8 cellular contexts compared by ENCODE assay signal in the genomic region with DNA sequence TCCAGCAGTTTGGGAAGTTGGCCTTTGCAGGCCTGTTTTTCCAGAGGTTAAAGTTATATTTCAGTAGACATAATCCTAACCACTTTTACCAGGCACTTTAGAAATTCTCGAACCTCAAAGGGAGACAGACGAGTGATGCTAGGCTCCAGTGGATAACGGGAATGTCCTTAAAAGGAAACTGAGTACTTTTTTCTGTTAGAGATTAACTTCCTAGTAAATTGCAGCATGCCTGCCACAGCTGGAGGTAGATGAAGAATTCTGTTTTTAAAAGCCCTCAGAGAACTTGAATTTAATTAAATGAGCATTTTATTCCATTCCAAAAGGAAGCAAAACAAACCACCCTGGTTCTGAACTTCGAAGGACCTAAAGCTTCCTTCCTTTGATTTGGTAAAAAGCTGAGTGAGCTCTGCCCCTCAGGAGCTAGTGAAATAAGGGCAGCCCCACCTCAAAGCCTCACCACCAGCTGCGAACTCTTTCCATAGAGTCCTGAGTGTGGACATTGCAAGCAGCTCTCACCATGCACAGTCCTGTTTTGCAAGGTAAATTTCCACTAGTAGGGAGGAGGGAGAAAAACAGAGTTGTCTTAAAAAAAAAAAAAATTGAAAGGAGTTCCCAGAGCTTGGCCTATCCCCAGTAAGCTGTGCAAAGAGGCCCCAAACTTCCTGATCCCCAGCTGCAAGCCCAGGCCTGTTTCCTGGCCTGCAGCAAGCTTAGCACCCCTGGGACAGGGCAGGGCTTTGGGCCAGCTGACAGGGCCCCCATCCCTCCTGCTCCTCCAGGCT. TPM values are rescaled to one million over a fixed set of nuclear protein-coding genes. Genes with fewer than 3 reads are reported as not detected.
DNase-seq lines count a peak whose midpoint lies in the region; ATAC-seq and TF ChIP-seq lines count a peak whose summit lies in the region.

No MANE protein-coding gene starts in this region.

- no peak overlapping the region for H3K27ac Mint-ChIP-seq in activated CD8-positive, alpha-beta T cell treated with anti-CD3 and anti-CD28 coated beads, Interleukin-2, amount 10 ng/mL, durations not matched to agents 7 days and 5 days

- DNase-seq in NCI-H526 treated with DMSO at 0.1 percent for 48 hours (lab: John Stamatoyannopoulos, UW) = peak; percentile 82
- DNase-seq in foreskin keratinocyte = peak; percentile 67 to 88
- peak; percentile 94 for DNase-seq in renal cortical epithelial cell (ENCODE audit: low read depth)
- no peak for DNase-seq in activated CD8-positive, alpha-beta T cell treated with anti-CD3 and anti-CD28 coated beads, Interleukin-2, amount 10 ng/mL, durations not matched to agents 7 days and 5 days
- no peak for DNase-seq in activated CD4-positive, alpha-beta T cell treated with anti-CD3 and anti-CD28 coated beads for 48 hours
- no peak for DNase-seq in putamen (ENCODE audit: low spot score)

- TF ChIP-seq CTCF in foreskin keratinocyte (conservative IDR thresholded peaks at IDR 0.05) = no peak

- POLR2A ChIA-PET in activated CD8-positive, alpha-beta T cell treated with anti-CD3 and anti-CD28 coated beads, Interleukin-2, amount 10 ng/mL, durations not matched to agents 7 days and 5 days (lab: Charles Lee) = no interaction called here

- ATAC-seq in GM18907 (IDR thresholded peaks at IDR 0.05; ENCODE audit: unreplicated experiment) (peak; percentile 65), foreskin keratinocyte (peak; percentile 94), GM19397 (IDR thresholded peaks at IDR 0.05; ENCODE audit: unreplicated experiment) (no peak)
- ATAC-seq in activated CD8-positive, alpha-beta T cell treated with anti-CD3 and anti-CD28 coated beads, Interleukin-2, amount 10 ng/mL, durations not matched to agents 7 days and 5 days = no peak

- H3K27me3 ChIP-seq in foreskin keratinocyte = no peaks in the 10 kb centered on the region

- H3K4me3 Mint-ChIP-seq in activated CD8-positive, alpha-beta T cell treated with anti-CD3 and anti-CD28 coated beads, Interleukin-2, amount 10 ng/mL, durations not matched to agents 7 days and 5 days = no peak overlapping the region

- H3K27ac ChIP-seq in foreskin keratinocyte = no peak overlapping the region

- H3K36me3 Mint-ChIP-seq in activated CD8-positive, alpha-beta T cell treated with anti-CD3 and anti-CD28 coated beads, Interleukin-2, amount 10 ng/mL, durations not matched to agents 7 days and 5 days (ENCODE audit: low read depth) = no peaks in the 10 kb centered on the region

- H3K4me1 ChIP-seq in foreskin keratinocyte = peaks cover 30% of the 10 kb centered on the region

- H3K4me1 Mint-ChIP-seq in activated CD8-positive, alpha-beta T cell treated with anti-CD3 and anti-CD28 coated beads, Interleukin-2, amount 10 ng/mL, durations not matched to agents 7 days and 5 days (ENCODE audit: low read depth) = peaks cover 6% of the 10 kb centered on the region

- H3K9me3 Mint-ChIP-seq in activated CD8-positive, alpha-beta T cell treated with anti-CD3 and anti-CD28 coated beads, Interleukin-2, amount 10 ng/mL, durations not matched to agents 7 days and 5 days (ENCODE audit: insufficient read depth) = no peaks in the 10 kb centered on the region

- CTCF ChIA-PET in activated CD8-positive, alpha-beta T cell treated with anti-CD3 and anti-CD28 coated beads, Interleukin-2, amount 10 ng/mL, durations not matched to agents 7 days and 5 days (lab: Charles Lee) = no interaction called here

- peaks cover 13% of the 10 kb centered on the region for H3K27me3 Mint-ChIP-seq in activated CD8-positive, alpha-beta T cell treated with anti-CD3 and anti-CD28 coated beads, Interleukin-2, amount 10 ng/mL, durations not matched to agents 7 days and 5 days (ENCODE audit: low read depth)

RNA-seq across cellular contexts. Expression of a gene that starts 11.3 kb away (rescaled TPM):
- total RNA-seq in foreskin keratinocyte = 0.67 and 0.88 TPM in 2 replicates
- 0.48 and 0.50 TPM in 2 replicates for polyA plus RNA-seq in foreskin keratinocyte
- 0.52 and 6.6 TPM in 2 replicates for total RNA-seq in renal cortical epithelial cell
- under 1 TPM; 0.23 to 0.26 TPM for total RNA-seq in activated CD8-positive, alpha-beta T cell treated with anti-CD3 and anti-CD28 coated beads, Interleukin-2, amount 10 ng/mL, durations not matched to agents 7 days and 5 days

RNA-seq across cellular contexts. Expression of a gene that starts 13.4 kb away (rescaled TPM):
- total RNA-seq in foreskin keratinocyte (26.2 and 28.5 TPM in 2 replicates), renal cortical epithelial cell (34.7 and 88.7 TPM in 2 replicates)
- polyA plus RNA-seq in foreskin keratinocyte = 3.7 and 4.1 TPM in 2 replicates
- 10 to 100 TPM; 23.5 to 32.1 TPM for total RNA-seq in activated CD8-positive, alpha-beta T cell treated with anti-CD3 and anti-CD28 coated beads, Interleukin-2, amount 10 ng/mL, durations not matched to agents 7 days and 5 days

Comparison
In these comparisons a context has a peak if more than half of its experiments do, and no peak if none do; other contexts are left out.
1. ATAC-seq: peak in GM18907 (single experiment) and foreskin keratinocyte (single experiment); none in activated CD8-positive, alpha-beta T cell treated with anti-CD3 and anti-CD28 coated beads, Interleukin-2, amount 10 ng/mL, durations not matched to agents 7 days and 5 days (single experiment) and GM19397 (single experiment).
2. DNase-seq: peak in NCI-H526 treated with DMSO at 0.1 percent for 48 hours (single experiment), foreskin keratinocyte (2 of 2) and renal cortical epithelial cell (single experiment); none in activated CD8-positive, alpha-beta T cell treated with anti-CD3 and anti-CD28 coated beads, Interleukin-2, amount 10 ng/mL, durations not matched to agents 7 days and 5 days (single experiment), activated CD4-positive, alpha-beta T cell treated with anti-CD3 and anti-CD28 coated beads for 48 hours (single experiment) and putamen (single experiment).